8 cellular contexts compared by ENCODE assay signal in the genomic region with DNA sequence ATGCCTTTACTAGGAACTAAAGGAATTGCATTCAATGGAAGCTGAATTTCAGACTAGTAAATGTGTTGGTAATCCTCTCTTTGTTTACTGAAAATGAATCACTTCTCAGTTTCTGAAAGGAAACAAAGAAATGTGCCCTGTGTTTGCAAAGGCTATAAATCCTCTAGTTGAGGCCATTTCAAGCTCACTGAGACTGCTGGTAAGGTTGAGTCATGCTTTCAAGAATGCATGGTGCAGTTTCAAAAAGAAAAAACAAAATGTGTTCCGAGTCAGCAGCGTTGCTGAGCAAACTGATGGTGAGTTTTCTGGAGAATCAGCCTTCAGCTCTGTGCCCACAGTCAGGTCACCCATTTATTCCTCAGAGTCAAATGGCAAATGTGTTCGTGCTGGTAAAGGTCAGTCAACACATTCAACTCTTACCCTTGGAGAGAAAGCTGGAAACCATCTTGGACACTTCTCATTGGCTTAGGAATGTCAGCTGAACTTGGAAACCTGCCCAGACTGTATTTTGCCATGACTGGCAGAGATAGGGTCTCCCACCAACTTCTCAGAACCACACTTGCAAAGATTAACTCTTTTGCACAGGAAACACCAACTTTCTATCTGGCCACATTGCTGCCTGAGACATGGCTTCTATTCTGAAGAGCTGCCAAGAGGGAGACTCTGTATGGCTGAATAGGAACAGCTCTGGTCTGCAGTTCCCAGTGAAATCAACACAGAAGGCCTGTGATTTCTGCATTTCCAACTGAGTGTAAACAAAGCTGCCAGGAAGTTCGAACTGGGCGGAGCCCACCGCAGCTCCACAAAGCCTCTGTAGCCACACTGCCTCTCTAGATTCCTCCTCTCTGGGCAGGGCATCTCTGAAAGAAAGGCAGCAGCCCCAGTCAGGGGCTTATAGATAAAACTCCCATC.
DNase-seq lines count a peak whose midpoint lies in the region; ATAC-seq, FAIRE-seq and TF ChIP-seq lines count a peak whose summit lies in the region.

No MANE protein-coding gene starts in this region.

- peaks cover 4% of the 10 kb centered on the region for H3K36me3 Mint-ChIP-seq in nephron progenitor cell (ENCODE audit: low read depth)

- H3K27ac Mint-ChIP-seq in nephron progenitor cell: peak overlapping the region; percentile 81

- peak; percentile 92 for ATAC-seq in GM18867 (IDR thresholded peaks at IDR 0.05; ENCODE audit: unreplicated experiment)
- peak; percentile 93 for ATAC-seq in HG02970 (IDR thresholded peaks at IDR 0.05; ENCODE audit: low FRiP score, unreplicated experiment)

- peak; percentile 72 for FAIRE-seq in endometrium (lab: Jason Lieb, UNC)

- H3K9me3 Mint-ChIP-seq in nephron progenitor cell: peaks cover 16% of the 10 kb centered on the region

- no peak overlapping the region for H3K4me3 Mint-ChIP-seq in nephron progenitor cell

- peaks cover 4% of the 10 kb centered on the region for H3K27me3 Mint-ChIP-seq in nephron progenitor cell (ENCODE audit: low read depth, poor library complexity)

- no peak for TF ChIP-seq CTCF in nephron progenitor cell (IDR thresholded peaks at IDR 0.05)

- peak; percentile 41 for DNase-seq in COLO668 (lab: John Stamatoyannopoulos, UW; ENCODE audit: unreplicated experiment)
- DNase-seq in OCI-M1 (lab: John Stamatoyannopoulos, UW): peak; percentile 91
- no peak for DNase-seq in nephron progenitor cell
- DNase-seq in NCI-H2107 (lab: John Stamatoyannopoulos, UW): no peak
- DNase-seq in NCI-H1930 (lab: John Stamatoyannopoulos, UW): no peak

- peaks cover 15% of the 10 kb centered on the region for H3K4me1 Mint-ChIP-seq in nephron progenitor cell

Comparison
In these comparisons a context has a peak if more than half of its experiments do, and no peak if none do; other contexts are left out.
1. DNase-seq: peak in COLO668 (single experiment) and OCI-M1 (single experiment); none in nephron progenitor cell (single experiment), NCI-H2107 (single experiment) and NCI-H1930 (0 of 2).